ENCODE assay signal across 8 cellular contexts in the genomic region with DNA sequence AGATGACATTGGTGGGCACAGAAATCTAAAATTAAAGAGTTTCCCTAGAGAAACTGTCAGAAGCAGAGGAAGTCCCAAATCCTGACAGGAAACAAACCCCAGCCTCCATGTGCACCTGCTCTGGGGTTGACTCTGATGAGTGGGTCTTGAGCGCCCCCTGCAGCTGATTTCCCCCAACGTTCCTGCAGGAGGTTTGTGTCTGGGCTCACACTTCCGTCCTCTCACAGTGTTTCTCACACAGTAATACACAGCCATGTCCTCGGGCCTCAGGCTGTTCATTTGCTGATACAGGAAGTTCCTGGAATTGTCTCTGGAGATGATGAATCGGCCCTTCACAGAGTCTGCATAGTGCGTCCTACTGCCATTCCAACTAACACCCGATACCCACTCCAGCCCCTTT.
A peak's percentile ranks its signal among the peaks of the same experiment; 100 is the strongest.
DNase-seq lines count a peak whose midpoint lies in the region; ATAC-seq, FAIRE-seq and TF ChIP-seq lines count a peak whose summit lies in the region.
"Not testable (repeated sequence)": the region's sequence is repeated elsewhere in the genome, so short reads cannot be mapped to it uniquely, and the experiment has no call there.

No MANE protein-coding gene starts in this region.

- not testable (repeated sequence) for TF ChIP-seq EP300 in HepG2 (IDR thresholded peaks at IDR 0.05; ENCODE audit: low read depth in 2 of 2, low read length in 2 of 2); HepG2 (CRISPR knock-in tag; IDR thresholded peaks at IDR 0.05; ENCODE audit: borderline replicate concordance)

- H3K27ac Mint-ChIP-seq in Caco-2 (ENCODE audit: unreplicated experiment) = peak overlapping the region; percentile 75
- not testable (repeated sequence) for H3K27ac Mint-ChIP-seq in activated CD8-positive, alpha-beta T cell treated with anti-CD3 and anti-CD28 coated beads for 36 hours

- ATAC-seq in activated CD8-positive, alpha-beta T cell treated with anti-CD3 and anti-CD28 coated beads for 36 hours; HepG2: not testable (repeated sequence)

- H4K20me1 ChIP-seq in HepG2 (ENCODE audit: insufficient read depth, low read length) = not testable (repeated sequence)

- not testable (repeated sequence) for H3K9me3 ChIP-seq in Caco-2; HepG2 (ENCODE audit: low read length)

- TF ChIP-seq POLR2A in HepG2 (IDR thresholded peaks at IDR 0.05; ENCODE audit: insufficient read depth in 1 of 2, low read depth in 2 of 2, low read length in 2 of 2) = not testable (repeated sequence)

- H3K4me1 Mint-ChIP-seq in Caco-2 (ENCODE audit: low read depth, unreplicated experiment) = not testable (repeated sequence)
- peaks cover 21% of the 10 kb centered on the region for H3K4me1 Mint-ChIP-seq in activated CD8-positive, alpha-beta T cell treated with anti-CD3 and anti-CD28 coated beads for 36 hours (ENCODE audit: low read depth)

- peak overlapping the region; percentile 60 for H3K4me3 Mint-ChIP-seq in Caco-2 (ENCODE audit: unreplicated experiment)
- H3K4me3 Mint-ChIP-seq in activated CD8-positive, alpha-beta T cell treated with anti-CD3 and anti-CD28 coated beads for 36 hours = not testable (repeated sequence)

- 41% methylated on average over 5 of the region's 7 CpGs for WGBS in HepG2 (ENCODE audit: low lambda C conversion rate)

- H3K9ac ChIP-seq in HepG2 (ENCODE audit: insufficient read depth, low read depth, low read length) = not testable (repeated sequence)

- POLR2A ChIA-PET in Caco-2 (lab: Charles Lee); activated CD8-positive, alpha-beta T cell treated with anti-CD3 and anti-CD28 coated beads for 36 hours (lab: Charles Lee); HepG2 (lab: Yijun Ruan, JAX): not testable (repeated sequence)

- not testable (repeated sequence) for H3K4me2 ChIP-seq in HepG2 (ENCODE audit: low read depth, low read length)

- not testable (repeated sequence) for H3K27ac ChIP-seq in HepG2 (ENCODE audit: extremely low read length, insufficient read depth, low read length)

- intact Hi-C loops in Caco-2 (cut with micrococcal nuclease; ENCODE audit: unreplicated experiment); activated CD8-positive, alpha-beta T cell treated with anti-CD3 and anti-CD28 coated beads for 36 hours (cut with micrococcal nuclease); HepG2 (cut with micrococcal nuclease; ENCODE audit: unreplicated experiment): not testable (repeated sequence)

- in situ Hi-C loops in HepG2 (cut with HindIII; ENCODE audit: extremely low pct_ligation_motif_present, low pct_unique_long_range_greater_than_20kb) = not testable (repeated sequence)

- FAIRE-seq in HepG2 (lab: Jason Lieb, UNC) = not testable (repeated sequence)

- not testable (repeated sequence) for H3K79me2 ChIP-seq in HepG2 (ENCODE audit: insufficient read depth, low read length)

- not testable (repeated sequence) for H3K27me3 Mint-ChIP-seq in Caco-2 (ENCODE audit: insufficient read depth, unreplicated experiment)
- peaks cover 21% of the 10 kb centered on the region for H3K27me3 Mint-ChIP-seq in activated CD8-positive, alpha-beta T cell treated with anti-CD3 and anti-CD28 coated beads for 36 hours

- not testable (repeated sequence) for H2AFZ ChIP-seq in HepG2 (ENCODE audit: low read length)

- CTCF ChIA-PET in Caco-2 (lab: Charles Lee); activated CD8-positive, alpha-beta T cell treated with anti-CD3 and anti-CD28 coated beads for 36 hours (lab: Charles Lee); HepG2 (lab: Yijun Ruan, JAX; ENCODE audit: low intra/inter-chr PET ratio, low total read pairs): not testable (repeated sequence)

- BruUV-seq in Caco-2 (replicated peaks; lab: Mats Ljungman, UMichigan); HepG2 (replicated peaks; lab: Mats Ljungman, UMichigan): not testable (repeated sequence)

- H3K9me3 Mint-ChIP-seq in Caco-2 (ENCODE audit: unreplicated experiment); activated CD8-positive, alpha-beta T cell treated with anti-CD3 and anti-CD28 coated beads for 36 hours: not testable (repeated sequence)

- H3K4me1 ChIP-seq in Caco-2 = peaks cover 72% of the 10 kb centered on the region
- H3K4me1 ChIP-seq in HepG2 (ENCODE audit: insufficient read depth, low read length) = not testable (repeated sequence)

- TF ChIP-seq RAD21 in HepG2 (CRISPR knock-in tag; IDR thresholded peaks at IDR 0.05) = not testable (repeated sequence)

- H3K36me3 ChIP-seq in Caco-2 (ENCODE audit: control insufficient read depth, insufficient read depth, low read length); HepG2 (replicated peaks in 1 of 2; ENCODE audit: control insufficient read depth in 1 of 2, insufficient read depth in 2 of 2, low read length in 2 of 2): not testable (repeated sequence)

- peaks cover 23% of the 10 kb centered on the region for H3K36me3 Mint-ChIP-seq in Caco-2 (ENCODE audit: insufficient read depth, unreplicated experiment)
- H3K36me3 Mint-ChIP-seq in activated CD8-positive, alpha-beta T cell treated with anti-CD3 and anti-CD28 coated beads for 36 hours (ENCODE audit: low read depth) = not testable (repeated sequence)

- not testable (repeated sequence) for H3K27me3 ChIP-seq in Caco-2 (replicated peaks; ENCODE audit: control insufficient read depth, insufficient read depth, low read length); HepG2 (ENCODE audit: control insufficient read depth in 1 of 2, insufficient read depth in 2 of 2, low read length in 2 of 2)

- TF ChIP-seq CTCF in Caco-2 (IDR thresholded peaks at IDR 0.05; ENCODE audit: insufficient read depth in 1 of 2, low read depth in 1 of 2, low read length in 1 of 2, severe bottlenecking in 1 of 2, unreplicated experiment in 1 of 2) (peak; percentile 34 to 45), LNCAP (IDR thresholded peaks at IDR 0.05) (peak; percentile 22; the same call in 1 of the 2 replicates), HepG2 (CRISPR knock-in tag; IDR thresholded peaks at IDR 0.05) (0 out of 2 replicates have a peak, but pooled peaks have one; percentile 9)
- peak; percentile 35 for TF ChIP-seq CTCF in activated CD8-positive, alpha-beta T cell treated with anti-CD3 and anti-CD28 coated beads for 36 hours (IDR thresholded peaks at IDR 0.05)

- not testable (repeated sequence) for H3K4me3 ChIP-seq in Caco-2 (ENCODE audit: low read depth, low read length); HepG2 (replicated peaks in 1 of 3; ENCODE audit: insufficient read depth in 1 of 3, low read depth in 2 of 3, low read length in 3 of 3)

- peak; percentile 84 to 85 for DNase-seq in Caco-2
- DNase-seq in T follicular helper cell (ENCODE audit: low read depth) = peak; percentile 50
- DNase-seq in activated CD8-positive, alpha-beta T cell treated with anti-CD3 and anti-CD28 coated beads for 36 hours = peak; percentile 86
- DNase-seq in activated effector memory CD4-positive, alpha-beta T cell treated with Interleukin-2 at 50 U/mL for 16 hours = peak; percentile 40
- DNase-seq in HepG2 (ENCODE audit: low spot score) = not testable (repeated sequence)
- peak; percentile 58 to 80 for DNase-seq in stimulated activated CD4-positive, alpha-beta T cell treated with anti-CD3 and anti-CD28 coated beads, Interleukin-4, amount 100 ng/mL, for 48 hours (ENCODE audit: low read depth in 2 of 2)
- peak; percentile 39 for DNase-seq in stimulated activated naive CD4-positive, alpha-beta T cell treated with Interleukin-2 at 50 U/mL for 16 hours (lab: John Stamatoyannopoulos, UW)
